ENCODE assay signal across 8 cellular contexts in the genomic region with DNA sequence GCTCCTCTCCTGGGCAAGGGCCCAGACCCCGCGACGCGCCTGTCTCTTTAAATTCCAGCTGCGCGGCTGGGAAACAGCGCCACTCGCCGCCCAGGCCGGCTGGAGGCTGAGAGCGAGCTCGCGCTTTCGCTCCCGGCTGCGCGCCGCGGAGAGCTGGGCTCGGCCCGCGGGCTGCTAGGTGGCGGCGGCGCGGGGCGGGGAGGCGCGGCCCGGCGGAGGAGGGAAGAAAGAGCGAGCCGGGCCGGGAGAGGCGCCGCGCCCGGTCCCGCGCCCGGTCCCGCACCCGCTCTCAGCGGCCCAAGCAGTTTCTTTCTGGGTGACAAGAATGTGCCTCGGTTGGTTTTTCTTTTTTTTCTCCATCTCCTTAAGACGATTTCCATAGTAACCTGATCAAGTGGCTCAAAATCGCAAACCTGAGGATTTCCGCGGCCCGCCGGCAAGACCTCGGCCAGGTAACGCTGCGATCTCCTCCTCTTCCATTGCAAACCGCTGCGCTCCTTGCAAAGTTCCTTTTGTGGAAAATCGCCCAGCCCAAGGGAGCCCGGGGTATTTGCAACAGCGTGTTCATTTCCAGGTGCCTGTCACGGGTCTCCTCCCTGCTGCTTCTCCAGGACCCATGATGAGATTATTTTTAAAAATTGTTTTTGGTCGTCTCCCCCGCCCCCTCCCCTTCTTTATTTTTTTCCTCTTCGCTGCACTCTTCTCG.
DNase-seq lines count a peak whose midpoint lies in the region; ATAC-seq, FAIRE-seq and TF ChIP-seq lines count a peak whose summit lies in the region.

No MANE protein-coding gene starts in this region.

- H3K4me1 ChIP-seq in kidney (ENCODE audit: control insufficient read depth in 1 of 2, insufficient read depth in 1 of 2, low read depth in 1 of 2, low read length in 2 of 2) (peaks cover 0 to 3% of the 10 kb centered on the region in 2 donors), small intestine (ENCODE audit: control insufficient read depth in 2 of 2, insufficient read depth in 1 of 2, low read depth in 1 of 2, low read length in 1 of 2) (no peaks in the 10 kb centered on the region)

- no peaks in the 10 kb centered on the region for H3K9me3 ChIP-seq in kidney (ENCODE audit: control insufficient read depth in 1 of 2, low read length in 2 of 2)
- H3K9me3 ChIP-seq in small intestine (ENCODE audit: control insufficient read depth, low read depth): no peaks in the 10 kb centered on the region

- ATAC-seq in GM21723 (IDR thresholded peaks at IDR 0.05; ENCODE audit: unreplicated experiment): peak; percentile 93

- DNase-seq in NCI-H2081 (lab: John Stamatoyannopoulos, UW) (peak; percentile 76 to 83), NCI-H2081 treated with DMSO at 0.1 percent for 48 hours (lab: John Stamatoyannopoulos, UW) (no peak), HuH-7 (ENCODE audit: low spot score) (peak; percentile 73), RCC 7860 (ENCODE audit: low spot score) (peak; percentile 26), cerebellar cortex (ENCODE audit: low spot score) (peak; percentile 57), kidney (peak; percentile 82), small intestine (peak; percentile 67)

- FAIRE-seq in RCC 7860 (lab: Jason Lieb, UNC) (no peak), kidney (lab: Jason Lieb, UNC) (no peak), small intestine (lab: Jason Lieb, UNC) (no peak)

- peak overlapping the region in 1 of 2 donors; percentile 22 for H3K9ac ChIP-seq in kidney (ENCODE audit: low read length in 2 of 2)

- WGBS in small intestine, 3 donors: 0 to 2% (median 2%) methylated on average over 36 to 64 of the region's 64 CpGs

- peak; percentile 60 for TF ChIP-seq CTCF in kidney (IDR thresholded peaks at IDR 0.05; ENCODE audit: borderline replicate concordance, extremely low read depth, insufficient read depth)

- H3K4me3 ChIP-seq in kidney (ENCODE audit: low read length in 2 of 2): peak overlapping the region; percentile 37 to 76
- H3K4me3 ChIP-seq in small intestine (ENCODE audit: low read depth in 1 of 2, low read length in 2 of 2): peak overlapping the region; percentile 35 to 44

- no peak overlapping the region for H3K27ac ChIP-seq in kidney (ENCODE audit: low read depth in 2 of 2, low read length in 2 of 2)
- no peak overlapping the region for H3K27ac ChIP-seq in small intestine (ENCODE audit: low read depth in 1 of 2, low read length in 1 of 2)

- H3K27me3 ChIP-seq in small intestine (ENCODE audit: control insufficient read depth in 2 of 2, insufficient read depth in 2 of 2, low read length in 2 of 2): peaks cover 0 to 6% of the 10 kb centered on the region in 2 donors

- no peaks in the 10 kb centered on the region for H3K36me3 ChIP-seq in kidney (ENCODE audit: control insufficient read depth in 1 of 2, insufficient read depth in 2 of 2, low read length in 2 of 2)
- H3K36me3 ChIP-seq in small intestine (ENCODE audit: control insufficient read depth in 2 of 2, insufficient read depth in 2 of 2, low read length in 2 of 2): no peaks in the 10 kb centered on the region

- intact Hi-C loops in kidney (cut with DNase I): no loop called here
